1 cellular context compared by ENCODE assay signal in the genomic region with DNA sequence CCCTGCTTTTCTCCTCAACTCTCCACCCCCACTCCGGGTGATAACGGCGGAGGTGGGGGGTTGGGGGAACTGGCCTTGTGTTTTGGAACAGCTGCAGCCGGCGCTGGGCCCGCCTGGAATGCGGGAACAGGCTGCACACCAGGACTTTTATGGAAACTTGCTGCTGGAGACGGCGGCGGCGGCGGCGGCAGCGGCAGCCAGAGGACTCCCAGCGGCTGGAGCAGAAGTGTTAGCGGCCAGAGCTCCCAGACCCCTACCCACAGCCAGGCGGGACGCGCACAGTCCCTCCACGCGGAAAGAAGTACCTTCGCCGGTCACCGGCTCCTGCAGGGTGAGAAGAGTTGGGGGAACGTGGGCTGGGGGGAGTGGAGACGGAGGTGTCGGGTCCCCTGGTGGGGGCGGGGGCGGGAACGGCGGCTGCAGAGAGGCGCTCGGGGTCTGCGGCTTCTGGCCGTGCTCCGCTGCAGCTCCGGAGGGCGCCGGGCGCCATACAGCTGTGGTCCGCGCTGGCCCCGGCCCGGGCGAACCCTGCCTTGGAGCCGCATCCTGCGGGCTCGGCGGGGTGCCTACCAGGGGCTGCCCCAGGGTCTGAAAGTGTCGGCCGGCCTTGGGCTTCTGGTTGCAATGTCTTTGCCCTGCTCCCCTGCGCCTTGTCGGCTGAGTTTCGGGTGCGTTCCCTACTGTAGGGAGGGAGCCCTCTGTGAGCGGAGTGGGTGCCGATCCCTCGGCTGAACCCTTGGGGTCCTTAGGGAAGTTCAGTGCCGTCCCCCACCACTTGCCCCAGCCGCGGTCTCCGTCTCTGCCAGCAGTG.
TF ChIP-seq lines count a peak whose summit lies in the region.

Gene NEXN, plus strand, starts transcription at position 196 of the 811 bp plus-strand sequence. CDS start 27,483 bp downstream, outside the sequence.

TF ChIP-seq in GM12878, 131 proteins besides CTCF, POLR2A, EP300 and RAD21:
- TF ChIP-seq ATF3 (IDR thresholded peaks at IDR 0.05; ENCODE audit: borderline replicate concordance, extremely low read depth, low read depth, low read length) (no peak), EED (IDR thresholded peaks at IDR 0.05; ENCODE audit: low read depth) (0 out of 2 replicates have a peak, but pooled peaks have one; percentile 22), EGR1 (IDR thresholded peaks at IDR 0.05; ENCODE audit: borderline replicate concordance in 1 of 2, low read depth in 2 of 2, low read length in 2 of 2) (0 out of 3 replicates have a peak, but pooled peaks of 1 of the 2 experiments have one; percentile 34)
